Comparison of ENCODE assay signal across 24 cellular contexts in genomic region chr4:77031544-77031943, GRCh38. TPM values are rescaled to one million over a fixed set of nuclear protein-coding genes. Genes with fewer than 3 reads are reported as not detected.
DNase-seq lines count a peak whose midpoint lies in the region; ATAC-seq and TF ChIP-seq lines count a peak whose summit lies in the region.
"Had no signal": no experiment of that assay in that cellular context is flagged by ENCODE, and none has a peak within 500 bp of the region (broad histone marks: within the 10 kb centered on the region; RNA-seq: fewer than 3 reads in every experiment).

No MANE protein-coding gene starts in this region.

- H3K4me1 ChIP-seq in urinary bladder (ENCODE audit: insufficient read depth), result no peaks in the 10 kb centered on the region
- H3K4me1 ChIP-seq: left ventricle myocardium inferior, upper lobe of right lung had no signal

- no peak for TF ChIP-seq CTCF in GM10248 (IDR thresholded peaks at IDR 0.05; ENCODE audit: control extremely low read depth, extremely low read depth, low read depth, missing control alignments)

- peaks cover 5% of the 10 kb centered on the region for H3K36me3 ChIP-seq in urinary bladder (ENCODE audit: insufficient read depth)

- H3K4me3 ChIP-seq in urinary bladder (ENCODE audit: low read depth, low read length), result no peak overlapping the region
- H3K4me3 ChIP-seq: left ventricle myocardium inferior, SJSA1, upper lobe of right lung had no signal

- WGBS in urinary bladder, result 88% methylated on average over 5 of the region's 5 CpGs

- no peak overlapping the region for H3K27ac Mint-ChIP-seq in activated CD4-positive, alpha-beta memory T cell treated with anti-CD3 and anti-CD28 coated beads for 36 hours
- H3K27ac Mint-ChIP-seq in effector memory CD8-positive, alpha-beta T cell, result peak overlapping the region; percentile 41 to 59
- H3K27ac Mint-ChIP-seq: mesothelial cell of epicardium had no signal

- H3K27me3 Mint-ChIP-seq in activated CD4-positive, alpha-beta memory T cell treated with anti-CD3 and anti-CD28 coated beads for 36 hours, result peaks cover 9% of the 10 kb centered on the region
- H3K27me3 Mint-ChIP-seq in effector memory CD8-positive, alpha-beta T cell, result no peaks in the 10 kb centered on the region

- H3K4me3 Mint-ChIP-seq in activated CD4-positive, alpha-beta memory T cell treated with anti-CD3 and anti-CD28 coated beads for 36 hours, result no peak overlapping the region
- H3K4me3 Mint-ChIP-seq in effector memory CD8-positive, alpha-beta T cell, result no peak overlapping the region
- H3K4me3 Mint-ChIP-seq: mesothelial cell of epicardium had no signal

- H3K4me1 Mint-ChIP-seq in activated CD4-positive, alpha-beta memory T cell treated with anti-CD3 and anti-CD28 coated beads for 36 hours (ENCODE audit: low read depth), result peaks cover 46% of the 10 kb centered on the region
- H3K4me1 Mint-ChIP-seq in effector memory CD8-positive, alpha-beta T cell (ENCODE audit: low read depth in 2 of 2), result peaks cover 16 to 25% of the 10 kb centered on the region in 2 donors
- H3K4me1 Mint-ChIP-seq: mesothelial cell of epicardium had no signal

- intact Hi-C loops in activated CD4-positive, alpha-beta memory T cell treated with anti-CD3 and anti-CD28 coated beads for 36 hours (cut with micrococcal nuclease), result loop anchor here (5.0 kb wide), 1 partner anchor 134 kb away; the partner anchor contains the start of gene SOWAHB

- CTCF ChIA-PET in activated CD4-positive, alpha-beta memory T cell treated with anti-CD3 and anti-CD28 coated beads for 36 hours (lab: Charles Lee), result interaction anchor here (0.9 to 3.3 kb wide), 9 partner anchors 12 to 515 kb away, joined by 3 to 29 read pairs (median 5); no protein-coding TSS in a partner anchor
- CTCF ChIA-PET in GM10248 (lab: Yijun Ruan, JAX), result interaction anchor here (1.7 to 3.7 kb wide), 5 partner anchors 12 to 172 kb away, joined by 5 to 25 read pairs (median 13); no protein-coding TSS in a partner anchor

- peak; percentile 98 for ATAC-seq in effector memory CD8-positive, alpha-beta T cell (replicated peaks)
- ATAC-seq in HG03097 (IDR thresholded peaks at IDR 0.05; ENCODE audit: low FRiP score, unreplicated experiment), result no peak
- ATAC-seq: Panc1, upper lobe of right lung had no signal

- H3K9me3 Mint-ChIP-seq in activated CD4-positive, alpha-beta memory T cell treated with anti-CD3 and anti-CD28 coated beads for 36 hours, result no peaks in the 10 kb centered on the region
- H3K9me3 Mint-ChIP-seq in effector memory CD8-positive, alpha-beta T cell, result no peaks in the 10 kb centered on the region
- H3K9me3 Mint-ChIP-seq: mesothelial cell of epicardium had no signal

- peak overlapping the region; percentile 34 for H3K27ac ChIP-seq in urinary bladder (ENCODE audit: low read depth)
- H3K27ac ChIP-seq: epithelial cell of prostate, left ventricle myocardium inferior, SJSA1, upper lobe of right lung had no signal

- DNase-seq in stimulated activated CD4-positive, alpha-beta T cell treated with anti-CD3 and anti-CD28 coated beads, Interleukin-4, amount 100 ng/mL, for 24 hours, result peak; percentile 27
- no peak for DNase-seq in stimulated activated CD4-positive, alpha-beta T cell treated with anti-CD3 and anti-CD28 coated beads, Interleukin-4, amount 100 ng/mL, for 4 hours
- peak; percentile 35 for DNase-seq in activated CD4-positive, alpha-beta memory T cell treated with anti-CD3 and anti-CD28 coated beads for 36 hours
- DNase-seq in effector memory CD8-positive, alpha-beta T cell, result peak in 2 of 3 experiments; percentile 7 to 10
- DNase-seq in occipital lobe (lab: John Stamatoyannopoulos, UW) (no peak), GM10248 (ENCODE audit: extremely low spot score) (no peak)
- DNase-seq: amniotic stem cell; COR-L47; foreskin fibroblast; Kasumi-1; left ventricle myocardium inferior; NCI-H1105; NCI-H2081 treated with DMSO at 0.1 percent for 48 hours; NCI-H446 treated with DMSO at 0.1 percent for 48 hours; small intestine; stimulated activated CD4-positive, alpha-beta T cell treated with anti-CD3 and anti-CD28 coated beads, Interleukin-4, amount 100 ng/mL, for 1 hour; T-helper 9 cell; upper lobe of right lung had no signal

- H3K36me3 Mint-ChIP-seq in activated CD4-positive, alpha-beta memory T cell treated with anti-CD3 and anti-CD28 coated beads for 36 hours, result peaks cover 24% of the 10 kb centered on the region
- peaks cover 10% of the 10 kb centered on the region for H3K36me3 Mint-ChIP-seq in effector memory CD8-positive, alpha-beta T cell (ENCODE audit: insufficient read depth)

- POLR2A ChIA-PET in activated CD4-positive, alpha-beta memory T cell treated with anti-CD3 and anti-CD28 coated beads for 36 hours (lab: Charles Lee), result interaction anchor here (1.2 to 1.4 kb wide), 4 partner anchors 36 to 42 kb away, joined by 3 to 8 read pairs (median 4); no protein-coding TSS in a partner anchor
- POLR2A ChIA-PET in GM10248 (lab: Yijun Ruan, JAX), result no interaction called here

RNA-seq across cellular contexts. Expression of gene CCNI, which starts 44.2 kb away (rescaled TPM):
- 100 to 1,000 TPM; 259 to 264 TPM for total RNA-seq in activated CD4-positive, alpha-beta memory T cell treated with anti-CD3 and anti-CD28 coated beads for 36 hours
- total RNA-seq in urinary bladder (249 TPM), occipital lobe (408 TPM)
- 232 TPM for polyA plus RNA-seq in urinary bladder

Comparison
In these comparisons a context has a peak if more than half of its experiments do, and no peak if none do; other contexts are left out.
1. DNase-seq: peak in stimulated activated CD4-positive, alpha-beta T cell treated with anti-CD3 and anti-CD28 coated beads, Interleukin-4, amount 100 ng/mL, for 24 hours (single experiment), activated CD4-positive, alpha-beta memory T cell treated with anti-CD3 and anti-CD28 coated beads for 36 hours (single experiment) and effector memory CD8-positive, alpha-beta T cell (2 of 3); none in stimulated activated CD4-positive, alpha-beta T cell treated with anti-CD3 and anti-CD28 coated beads, Interleukin-4, amount 100 ng/mL, for 4 hours (0 of 2), occipital lobe (single experiment) and GM10248 (single experiment).